Comparison of ENCODE assay signal across 8 cellular contexts in the genomic region with DNA sequence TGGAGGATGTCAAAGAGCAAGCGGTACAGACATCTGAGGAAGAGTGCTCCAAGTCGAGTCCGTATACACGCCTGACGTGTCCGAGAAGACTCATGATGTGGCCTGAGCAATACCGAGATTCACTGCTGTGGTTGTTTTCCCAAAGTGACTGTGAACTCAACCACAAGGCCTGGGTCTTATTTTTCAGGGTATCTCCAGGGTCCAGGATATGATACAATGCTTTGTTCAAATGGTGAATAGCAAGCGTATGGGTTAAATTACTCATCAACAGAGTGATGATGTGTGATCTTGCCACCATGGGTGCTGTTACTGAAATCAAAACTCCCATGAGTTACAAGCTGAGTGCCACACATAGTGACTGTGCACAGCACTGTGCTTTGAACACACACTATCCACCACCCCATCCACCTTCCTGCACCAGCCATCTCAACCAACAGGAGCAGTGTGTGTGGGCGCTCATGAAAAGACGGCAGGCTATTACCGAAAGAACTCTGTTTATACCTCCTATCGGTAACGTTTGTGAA.
DNase-seq lines count a peak whose midpoint lies in the region; ATAC-seq lines count a peak whose summit lies in the region.

No MANE protein-coding gene starts in this region.

- peak; percentile 88 for DNase-seq in activated effector memory CD4-positive, alpha-beta T cell treated with anti-CD3 and anti-CD28 coated beads, Interleukin-2, amount 50 U/mL, for 16 hours
- no peak for DNase-seq in activated effector memory CD4-positive, alpha-beta T cell treated with Interleukin-2 at 50 U/mL for 16 hours
- DNase-seq in activated naive CD4-positive, alpha-beta T cell treated with anti-CD3 and anti-CD28 coated beads, Interleukin-2, amount 50 U/mL, for 16 hours, result peak; percentile 67
- peak; percentile 50 to 56 for DNase-seq in stimulated activated CD4-positive, alpha-beta T cell treated with anti-CD3 and anti-CD28 coated beads, Interleukin-4, amount 100 ng/mL, for 4 hours
- DNase-seq in HuH-7.5 (ENCODE audit: low spot score) (no peak), OCI-M2 (lab: John Stamatoyannopoulos, UW; ENCODE audit: unreplicated experiment) (no peak), SW480 (ENCODE audit: low spot score) (no peak)

- peak; percentile 85 for ATAC-seq in HG03342 (IDR thresholded peaks at IDR 0.05; ENCODE audit: unreplicated experiment)

Comparison
In these comparisons a context has a peak if more than half of its experiments do, and no peak if none do; other contexts are left out.
1. DNase-seq: peak in activated effector memory CD4-positive, alpha-beta T cell treated with anti-CD3 and anti-CD28 coated beads, Interleukin-2, amount 50 U/mL, for 16 hours (single experiment), activated naive CD4-positive, alpha-beta T cell treated with anti-CD3 and anti-CD28 coated beads, Interleukin-2, amount 50 U/mL, for 16 hours (single experiment) and stimulated activated CD4-positive, alpha-beta T cell treated with anti-CD3 and anti-CD28 coated beads, Interleukin-4, amount 100 ng/mL, for 4 hours (2 of 2); none in activated effector memory CD4-positive, alpha-beta T cell treated with Interleukin-2 at 50 U/mL for 16 hours (single experiment), HuH-7.5 (single experiment), OCI-M2 (single experiment) and SW480 (single experiment).